ENCODE assay signal across 16 cellular contexts in genomic region chr16:86289907-86290306, GRCh38.
DNase-seq lines count a peak whose midpoint lies in the region; ATAC-seq, FAIRE-seq and TF ChIP-seq lines count a peak whose summit lies in the region.
"Had no signal": no experiment of that assay in that cellular context is flagged by ENCODE, and none has a peak within 500 bp of the region (broad histone marks: within the 10 kb centered on the region; RNA-seq: fewer than 3 reads in every experiment).

No MANE protein-coding gene starts in this region.

- H3K9me3 ChIP-seq in K562 (replicated peaks; ENCODE audit: control insufficient read depth, insufficient read depth, low read depth, low read length) = no peaks in the 10 kb centered on the region
- no peaks in the 10 kb centered on the region for H3K9me3 ChIP-seq in mesenchymal stem cell (ENCODE audit: control insufficient read depth, low read length)
- no peaks in the 10 kb centered on the region for H3K9me3 ChIP-seq in transverse colon
- H3K9me3 ChIP-seq in esophagus muscularis mucosa = no peaks in the 10 kb centered on the region
- H3K9me3 ChIP-seq: Caco-2 had no signal

- H3K4me3 ChIP-seq in K562 = no peak overlapping the region
- H3K4me3 ChIP-seq in mesenchymal stem cell (ENCODE audit: insufficient read depth in 1 of 2, low read depth in 1 of 2, low read length in 2 of 2) = no peak overlapping the region
- H3K4me3 ChIP-seq in transverse colon = no peak overlapping the region
- H3K4me3 ChIP-seq in esophagus muscularis mucosa = no peak overlapping the region

- no peak for TF ChIP-seq RAD21 in K562 (CRISPR knock-in tag; conservative IDR thresholded peaks at IDR 0.05 in 1 of 2, IDR thresholded peaks at IDR 0.05 in 1 of 2)

- H3K27me3 ChIP-seq in K562 (ENCODE audit: control insufficient read depth in 2 of 2, insufficient read depth in 2 of 2, low read length in 2 of 2) (peaks cover 40 to 73% of the 10 kb centered on the region in 2 experiments), mesenchymal stem cell (ENCODE audit: control insufficient read depth in 1 of 2, insufficient read depth in 1 of 2, low read length in 2 of 2) (peaks cover 74 to 99% of the 10 kb centered on the region in 2 experiments), transverse colon (peaks cover 54% of the 10 kb centered on the region), esophagus muscularis mucosa (peaks cover 0 to 45% (median 7%) of the 10 kb centered on the region in 4 donors)

- peak overlapping the region; percentile 23 for H4K8ac ChIP-seq in mesenchymal stem cell (ENCODE audit: low read length)

- H3K4me2 ChIP-seq in K562 (ENCODE audit: insufficient read depth, low read length) (no peak overlapping the region), mesenchymal stem cell (ENCODE audit: low read length, poor library complexity, severe bottlenecking) (no peak overlapping the region)

- peak overlapping the region; percentile 88 for H4K91ac ChIP-seq in mesenchymal stem cell (ENCODE audit: low read length)

- 0% methylated on average over 2 of the region's 2 CpGs for WGBS in K562 (ENCODE audit: insufficient coverage, low coverage, missing lambda C conversion rate)
- 94% methylated on average over 2 of the region's 2 CpGs for WGBS in mesenchymal stem cell
- 44 to 100% methylated on average over 1 to 2 of the region's 2 CpGs for WGBS in transverse colon (ENCODE audit: low coverage in 1 of 2), 2 donors
- 78% methylated on average over 2 of the region's 2 CpGs for WGBS in esophagus muscularis mucosa

- H3K4me1 ChIP-seq in K562 (replicated peaks in 1 of 2; ENCODE audit: control insufficient read depth in 2 of 2, insufficient read depth in 2 of 2, low read length in 2 of 2) (no peaks in the 10 kb centered on the region), mesenchymal stem cell (ENCODE audit: control insufficient read depth, insufficient read depth, low read depth, low read length) (no peaks in the 10 kb centered on the region), transverse colon (peaks cover 0 to 16% (median 5%) of the 10 kb centered on the region in 4 donors), esophagus muscularis mucosa (peaks cover 0 to 30% (median 26%) of the 10 kb centered on the region in 4 donors)
- H3K4me1 ChIP-seq: Caco-2 had no signal

- peak overlapping the region in 1 of 2 experiments; percentile 1 for H3K4ac ChIP-seq in mesenchymal stem cell (ENCODE audit: low read depth in 1 of 2, low read length in 2 of 2)

- H3K23ac ChIP-seq in mesenchymal stem cell (ENCODE audit: low read length in 2 of 2) = no peak overlapping the region

- in situ Hi-C loops in K562 (cut with MboI) (no loop called here), transverse colon (cut with MboI; ENCODE audit: low pct_ligation_motif_present in 1 of 4, low pct_unique_long_range_greater_than_20kb in 1 of 4, low sequenced_read_pairs in 3 of 4) (no loop called here)

- no peaks in the 10 kb centered on the region for H3K79me1 ChIP-seq in mesenchymal stem cell (replicated peaks; ENCODE audit: low read length, poor library complexity, severe bottlenecking)

- peak overlapping the region; percentile 16 to 67 for H3K18ac ChIP-seq in mesenchymal stem cell (ENCODE audit: low read depth in 1 of 2, low read length in 2 of 2)

- intact Hi-C loops in K562 (cut with micrococcal nuclease) = no loop called here
- intact Hi-C loops in transverse colon (cut with DNase I; ENCODE audit: low total_unique reads) = no loop called here
- intact Hi-C loops in esophagus muscularis mucosa (cut with DNase I) = no loop called here
- intact Hi-C loops in cardiac septum (cut with DNase I) = no loop called here

- no peak for TF ChIP-seq EP300 in K562 (IDR thresholded peaks at IDR 0.05; ENCODE audit: low read length)
- TF ChIP-seq EP300 in transverse colon (IDR thresholded peaks at IDR 0.05; ENCODE audit: low read depth) = no peak
- TF ChIP-seq EP300 in esophagus muscularis mucosa (IDR thresholded peaks at IDR 0.05) = no peak

- no peak overlapping the region for H2AK5ac ChIP-seq in mesenchymal stem cell (ENCODE audit: low read length, severe bottlenecking)

- peak overlapping the region in 1 of 2 experiments; percentile 57 for H3K14ac ChIP-seq in mesenchymal stem cell (ENCODE audit: low read length in 2 of 2)

- H2BK12ac ChIP-seq in mesenchymal stem cell (ENCODE audit: low read length in 2 of 2) = peak overlapping the region; percentile 63 to 65

- H3K27ac ChIP-seq in K562 (ENCODE audit: extremely low read depth, low read depth, low read length) (no peak overlapping the region), mesenchymal stem cell (ENCODE audit: low read length, poor library complexity, severe bottlenecking) (no peak overlapping the region), transverse colon (peak overlapping the region; percentile 2 to 77 (median 36)), esophagus muscularis mucosa (replicated peaks in 1 of 4) (no peak overlapping the region)

- TF ChIP-seq CTCF in K562 (IDR thresholded peaks at IDR 0.05 in 2 of 3, conservative IDR thresholded peaks at IDR 0.05 in 1 of 3; ENCODE audit: insufficient read depth in 2 of 3, low read depth in 1 of 3, low read length in 3 of 3) (no peak), transverse colon (IDR thresholded peaks at IDR 0.05) (no peak), esophagus muscularis mucosa (IDR thresholded peaks at IDR 0.05) (no peak)

- no peak for ATAC-seq in K562
- ATAC-seq: CD8-positive, alpha-beta T cell had no signal

- peak; percentile 32 for FAIRE-seq in K562 (lab: Jason Lieb, UNC)
- FAIRE-seq: G401.6, GM12892 had no signal

- CTCF ChIA-PET in K562 (lab: Yijun Ruan, JAX; ENCODE audit: low intra/inter-chr PET ratio) = no interaction called here

- POLR2A ChIA-PET in K562 (lab: Yijun Ruan, JAX) = no interaction called here

- DNase-seq in K562 (ENCODE audit: extremely low read depth in 1 of 4, low spot score in 3 of 4) (no peak), mesenchymal stem cell (no peak), transverse colon (no peak), GM19240 (ENCODE audit: insufficient read length, low spot score) (no peak), esophagus muscularis mucosa (ENCODE audit: extremely low spot score) (no peak), cardiac septum (ENCODE audit: low spot score) (no peak)
- DNase-seq: C1 segment of cervical spinal cord; Caco-2; CD8-positive, alpha-beta T cell; DMS153; DND-41; GOT3; H7; HCEC 1CT had no signal

- peaks cover 8% of the 10 kb centered on the region; the same call in 1 of the 2 replicates for H4K20me1 ChIP-seq in K562 (replicated peaks; ENCODE audit: control insufficient read depth, insufficient read depth, low read length)

- H3K79me2 ChIP-seq in K562 (ENCODE audit: control insufficient read depth, insufficient read depth, low read length) = no peaks in the 10 kb centered on the region

- TF ChIP-seq POLR2A in K562 (conservative IDR thresholded peaks at IDR 0.05) = no peak
- no peak for TF ChIP-seq POLR2A in transverse colon (IDR thresholded peaks at IDR 0.05)
- no peak for TF ChIP-seq POLR2A in esophagus muscularis mucosa (IDR thresholded peaks at IDR 0.05; ENCODE audit: low read depth)

- no peaks in the 10 kb centered on the region for H3K9me1 ChIP-seq in K562 (ENCODE audit: control insufficient read depth, insufficient read depth, low read length)

- BruUV-seq in K562 (replicated peaks; lab: Mats Ljungman, UMichigan) = no TSS peak

- H2AFZ ChIP-seq in K562 (ENCODE audit: low read depth, low read length) (no peak overlapping the region), mesenchymal stem cell (ENCODE audit: low read depth, low read length) (no peak overlapping the region)

- H3K36me3 ChIP-seq in K562 (ENCODE audit: control insufficient read depth, insufficient read depth, low read length) (no peaks in the 10 kb centered on the region), mesenchymal stem cell (ENCODE audit: control insufficient read depth in 1 of 2, insufficient read depth in 2 of 2, low read depth in 1 of 2, low read length in 2 of 2) (no peaks in the 10 kb centered on the region), transverse colon (no peaks in the 10 kb centered on the region), esophagus muscularis mucosa (no peaks in the 10 kb centered on the region)

- no peak overlapping the region for H3K9ac ChIP-seq in K562 (ENCODE audit: insufficient read depth in 1 of 2, low read depth in 2 of 2, low read length in 2 of 2)
- H3K9ac ChIP-seq in mesenchymal stem cell (ENCODE audit: low read length) = no peak overlapping the region

- H2BK5ac ChIP-seq in mesenchymal stem cell (ENCODE audit: low read depth, low read length, poor library complexity, severe bottlenecking) = no peak overlapping the region

- H2BK15ac ChIP-seq in mesenchymal stem cell (ENCODE audit: low read depth, poor library complexity, severe bottlenecking) = no peak overlapping the region

- H2BK120ac ChIP-seq in mesenchymal stem cell (ENCODE audit: low read depth, low read length) = peak overlapping the region; percentile 46

TF ChIP-seq in K562, 482 proteins besides CTCF, POLR2A, EP300 and RAD21:
- TF ChIP-seq ZFX (CRISPR knock-in tag; IDR thresholded peaks at IDR 0.05) (no peak), NR2F6 (CRISPR knock-in tag; IDR thresholded peaks at IDR 0.05) (no peak), TFAP4 (CRISPR knock-in tag; IDR thresholded peaks at IDR 0.05; ENCODE audit: borderline replicate concordance) (no peak), ZNF239 (CRISPR knock-in tag; IDR thresholded peaks at IDR 0.05) (no peak), ZNF561 (CRISPR knock-in tag; conservative IDR thresholded peaks at IDR 0.05) (no peak), PHF20 (IDR thresholded peaks at IDR 0.05; ENCODE audit: partially characterized antibody) (no peak), DNMT1 (IDR thresholded peaks at IDR 0.05) (no peak), ZZZ3 (IDR thresholded peaks at IDR 0.05) (no peak), ZNF695 (CRISPR knock-in tag; IDR thresholded peaks at IDR 0.05) (no peak), RBFOX2 (IDR thresholded peaks at IDR 0.05; ENCODE audit: low read depth, low read length) (no peak), PML (IDR thresholded peaks at IDR 0.05; ENCODE audit: low read length) (no peak), U2AF2 (optimal IDR thresholded peaks at IDR 0.05; ENCODE audit: low read depth, low read length) (no peak), TCF7L2 (IDR thresholded peaks at IDR 0.05; ENCODE audit: low read depth, low read length) (no peak), PHB2 (IDR thresholded peaks at IDR 0.05; ENCODE audit: low read depth) (no peak), RNF2 (IDR thresholded peaks at IDR 0.05) (no peak), KAT2B (IDR thresholded peaks at IDR 0.05; ENCODE audit: low read depth, low read length) (no peak)

Comparison
In these comparisons a context has a peak if more than half of its experiments do, and no peak if none do; other contexts are left out.
1. H3K27ac ChIP-seq: peak in transverse colon (4 of 4); none in K562 (single experiment), mesenchymal stem cell (single experiment) and esophagus muscularis mucosa (0 of 4).